Comparison of ENCODE assay signal across 17 cellular contexts in genomic region chr7:12256025-12256570, GRCh38. TPM values are rescaled to one million over a fixed set of nuclear protein-coding genes. Genes with fewer than 3 reads are reported as not detected.
DNase-seq lines count a peak whose midpoint lies in the region; ATAC-seq, FAIRE-seq and TF ChIP-seq lines count a peak whose summit lies in the region.
"Had no signal": no experiment of that assay in that cellular context is flagged by ENCODE, and none has a peak within 500 bp of the region (broad histone marks: within the 10 kb centered on the region; RNA-seq: fewer than 3 reads in every experiment).

No MANE protein-coding gene starts in this region.

- peak overlapping the region; percentile 98 for H2AFZ ChIP-seq in ACC112 (ENCODE audit: low read length, unreplicated experiment)

- no peak overlapping the region for H3K4me3 Mint-ChIP-seq in activated T-helper 17 cell treated with anti-CD3 and anti-CD28 coated beads, Interleukin-2, amount 50 U/mL, for 72 hours
- H3K4me3 Mint-ChIP-seq in activated T-helper 1 cell treated with anti-CD3 and anti-CD28 coated beads, Interleukin-12 subunit alpha, Interleukin-12 subunit beta, Interleukin-2, Interleukin-4 antibody, amounts not matched to agents 30 ng/mL and 10 ng/mL and 1 ng/mL, durations not matched to agents 14 hours and 24 hours and 36 hours, result no peak overlapping the region
- H3K4me3 Mint-ChIP-seq: activated naive CD4-positive, alpha-beta T cell treated with anti-CD3 and anti-CD28 coated beads, Interleukin-2, amount 10 ng/mL, durations not matched to agents 7 days and 5 days had no signal

- peak; percentile 99 for FAIRE-seq in H54 (lab: Jason Lieb, UNC)
- FAIRE-seq: GM18507 had no signal

- no peak overlapping the region for H3K4me3 ChIP-seq in ACC112 (ENCODE audit: low read depth, low read length)
- H3K4me3 ChIP-seq in foreskin fibroblast (ENCODE audit: low read depth in 1 of 2, low read length in 2 of 2), result no peak overlapping the region
- no peak overlapping the region for H3K4me3 ChIP-seq in lower leg skin (ENCODE audit: low read depth, poor library complexity, severe bottlenecking)

- peaks cover 10% of the 10 kb centered on the region for H3K4me1 Mint-ChIP-seq in activated T-helper 17 cell treated with anti-CD3 and anti-CD28 coated beads, Interleukin-2, amount 50 U/mL, for 72 hours
- H3K4me1 Mint-ChIP-seq in activated T-helper 1 cell treated with anti-CD3 and anti-CD28 coated beads, Interleukin-12 subunit alpha, Interleukin-12 subunit beta, Interleukin-2, Interleukin-4 antibody, amounts not matched to agents 30 ng/mL and 10 ng/mL and 1 ng/mL, durations not matched to agents 14 hours and 24 hours and 36 hours (ENCODE audit: low read depth), result peaks cover 7% of the 10 kb centered on the region

- no peaks in the 10 kb centered on the region for H3K27me3 Mint-ChIP-seq in activated T-helper 17 cell treated with anti-CD3 and anti-CD28 coated beads, Interleukin-2, amount 50 U/mL, for 72 hours
- peaks cover 21% of the 10 kb centered on the region for H3K27me3 Mint-ChIP-seq in activated T-helper 1 cell treated with anti-CD3 and anti-CD28 coated beads, Interleukin-12 subunit alpha, Interleukin-12 subunit beta, Interleukin-2, Interleukin-4 antibody, amounts not matched to agents 30 ng/mL and 10 ng/mL and 1 ng/mL, durations not matched to agents 14 hours and 24 hours and 36 hours (ENCODE audit: insufficient read depth)
- H3K27me3 Mint-ChIP-seq: progenitor cell of endocrine pancreas had no signal

- intact Hi-C loops in activated T-helper 1 cell treated with anti-CD3 and anti-CD28 coated beads, Interleukin-12 subunit alpha, Interleukin-12 subunit beta, Interleukin-2, Interleukin-4 antibody, amounts not matched to agents 30 ng/mL and 10 ng/mL and 1 ng/mL, durations not matched to agents 14 hours and 24 hours and 36 hours (cut with micrococcal nuclease), result loop anchor here (2.0 kb wide), 2 partner anchors 21 to 147 kb away; partner anchors contain the start of gene VWDE
- intact Hi-C loops in lower leg skin (cut with DNase I; ENCODE audit: low total_unique reads), result no loop called here

- H3K4me1 ChIP-seq in ACC112 (ENCODE audit: control insufficient read depth, insufficient read depth, low read length, unreplicated experiment), result peaks cover 12% of the 10 kb centered on the region
- H3K4me1 ChIP-seq: BE2C had no signal

- DNase-seq in H54 (ENCODE audit: insufficient read length, low spot score) (no peak), foreskin fibroblast (peak; percentile 7 to 43), lower leg skin (ENCODE audit: low spot score in 2 of 2) (no peak)
- DNase-seq in activated T-helper 1 cell treated with anti-CD3 and anti-CD28 coated beads, Interleukin-12 subunit alpha, Interleukin-12 subunit beta, Interleukin-2, Interleukin-4 antibody, amounts not matched to agents 30 ng/mL and 10 ng/mL and 1 ng/mL, durations not matched to agents 14 hours and 24 hours and 36 hours (ENCODE audit: low spot score), result no peak
- DNase-seq: activated naive CD4-positive, alpha-beta T cell treated with anti-CD3 and anti-CD28 coated beads, Interleukin-2, amount 10 ng/mL, durations not matched to agents 7 days and 5 days; BE2C; GDM1; NCI-H1930; NCI-H82; Right ventricle myocardium superior had no signal

- TF ChIP-seq POLR2A in H54 (IDR thresholded peaks at IDR 0.05; ENCODE audit: low read depth, low read length) (no peak), lower leg skin (IDR thresholded peaks at IDR 0.05) (no peak)

- TF ChIP-seq CTCF in foreskin fibroblast (IDR thresholded peaks at IDR 0.05; ENCODE audit: low read depth, low read length) (no peak), lower leg skin (IDR thresholded peaks at IDR 0.05) (no peak)

- H3K27ac ChIP-seq in ACC112 (ENCODE audit: low read depth, low read length), result no peak overlapping the region
- H3K27ac ChIP-seq: KMS-11 had no signal

- H3K27ac Mint-ChIP-seq in activated T-helper 17 cell treated with anti-CD3 and anti-CD28 coated beads, Interleukin-2, amount 50 U/mL, for 72 hours, result no peak overlapping the region
- no peak overlapping the region for H3K27ac Mint-ChIP-seq in activated T-helper 1 cell treated with anti-CD3 and anti-CD28 coated beads, Interleukin-12 subunit alpha, Interleukin-12 subunit beta, Interleukin-2, Interleukin-4 antibody, amounts not matched to agents 30 ng/mL and 10 ng/mL and 1 ng/mL, durations not matched to agents 14 hours and 24 hours and 36 hours
- H3K27ac Mint-ChIP-seq: activated naive CD4-positive, alpha-beta T cell treated with anti-CD3 and anti-CD28 coated beads, Interleukin-2, amount 10 ng/mL, durations not matched to agents 7 days and 5 days; progenitor cell of endocrine pancreas had no signal

- 63 to 64% methylated on average over 3 of the region's 3 CpGs for WGBS in lower leg skin, 2 donors

- peaks cover 12% of the 10 kb centered on the region for H3K9me3 Mint-ChIP-seq in activated T-helper 17 cell treated with anti-CD3 and anti-CD28 coated beads, Interleukin-2, amount 50 U/mL, for 72 hours
- H3K9me3 Mint-ChIP-seq in activated T-helper 1 cell treated with anti-CD3 and anti-CD28 coated beads, Interleukin-12 subunit alpha, Interleukin-12 subunit beta, Interleukin-2, Interleukin-4 antibody, amounts not matched to agents 30 ng/mL and 10 ng/mL and 1 ng/mL, durations not matched to agents 14 hours and 24 hours and 36 hours, result peaks cover 17% of the 10 kb centered on the region

- H3K36me3 ChIP-seq in ACC112 (ENCODE audit: insufficient read depth, low read length), result no peaks in the 10 kb centered on the region
- H3K36me3 ChIP-seq: BE2C had no signal

- ATAC-seq in activated T-helper 17 cell treated with anti-CD3 and anti-CD28 coated beads, Interleukin-2, amount 50 U/mL, for 72 hours (replicated peaks), result peak; percentile 38
- ATAC-seq in GM21619 (IDR thresholded peaks at IDR 0.05; ENCODE audit: unreplicated experiment) (no peak), GM18858 (IDR thresholded peaks at IDR 0.05; ENCODE audit: unreplicated experiment) (no peak)

- H3K79me2 ChIP-seq in ACC112 (ENCODE audit: control insufficient read depth, insufficient read depth, low read length, unreplicated experiment), result no peaks in the 10 kb centered on the region

- H3K36me3 Mint-ChIP-seq in activated T-helper 17 cell treated with anti-CD3 and anti-CD28 coated beads, Interleukin-2, amount 50 U/mL, for 72 hours (ENCODE audit: low read depth), result no peaks in the 10 kb centered on the region
- H3K36me3 Mint-ChIP-seq in activated T-helper 1 cell treated with anti-CD3 and anti-CD28 coated beads, Interleukin-12 subunit alpha, Interleukin-12 subunit beta, Interleukin-2, Interleukin-4 antibody, amounts not matched to agents 30 ng/mL and 10 ng/mL and 1 ng/mL, durations not matched to agents 14 hours and 24 hours and 36 hours (ENCODE audit: low read depth), result peaks cover 11% of the 10 kb centered on the region

- no peaks in the 10 kb centered on the region for H3K27me3 ChIP-seq in ACC112 (ENCODE audit: insufficient read depth, low read length)
- H3K27me3 ChIP-seq: BE2C had no signal

RNA-seq across cellular contexts. Expression of gene TMEM106B, which starts 45.0 kb away (rescaled TPM):
- total RNA-seq in activated T-helper 17 cell treated with anti-CD3 and anti-CD28 coated beads, Interleukin-2, amount 50 U/mL, for 72 hours, result 10 to 100 TPM; 17.3 to 22.8 TPM
- total RNA-seq in activated T-helper 1 cell treated with anti-CD3 and anti-CD28 coated beads, Interleukin-12 subunit alpha, Interleukin-12 subunit beta, Interleukin-2, Interleukin-4 antibody, amounts not matched to agents 30 ng/mL and 10 ng/mL and 1 ng/mL, durations not matched to agents 14 hours and 24 hours and 36 hours, result 23.4 and 25.1 TPM in 2 replicates
- 10 to 100 TPM; 41.6 to 49.4 (median 45.4) TPM for total RNA-seq in lower leg skin

Comparison
In these comparisons a context has a peak if more than half of its experiments do, and no peak if none do; other contexts are left out.
1. DNase-seq: peak in foreskin fibroblast (2 of 2); none in H54 (single experiment), activated T-helper 1 cell treated with anti-CD3 and anti-CD28 coated beads, Interleukin-12 subunit alpha, Interleukin-12 subunit beta, Interleukin-2, Interleukin-4 antibody, amounts not matched to agents 30 ng/mL and 10 ng/mL and 1 ng/mL, durations not matched to agents 14 hours and 24 hours and 36 hours (single experiment) and lower leg skin (0 of 2).